In the genomic region with DNA sequence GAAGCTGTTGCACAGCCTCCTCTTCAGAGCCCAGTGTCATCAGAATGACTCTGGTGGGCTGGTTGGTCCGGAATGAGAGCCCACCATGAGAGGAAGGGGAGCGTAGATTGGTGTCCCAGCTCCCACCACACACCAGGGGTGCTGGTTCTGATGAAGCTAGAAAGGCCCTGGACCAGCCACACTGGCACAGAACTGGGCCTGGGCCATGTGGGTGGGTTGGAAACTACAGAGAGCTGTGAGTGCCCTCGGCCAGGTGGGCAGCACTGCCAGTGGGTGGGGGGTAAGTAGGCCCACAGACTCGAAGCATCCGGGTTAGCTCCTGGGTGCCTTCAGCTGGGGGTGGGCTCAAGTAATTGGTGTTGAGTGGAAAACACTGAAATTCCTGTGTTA, we compare ENCODE assay signal across 19 cellular contexts. TPM values are rescaled to one million over a fixed set of nuclear protein-coding genes. Genes with fewer than 3 reads are reported as not detected.
DNase-seq lines count a peak whose midpoint lies in the region; ATAC-seq and TF ChIP-seq lines count a peak whose summit lies in the region.
"Had no signal": no experiment of that assay in that cellular context is flagged by ENCODE, and none has a peak within 500 bp of the region (broad histone marks: within the 10 kb centered on the region; RNA-seq: fewer than 3 reads in every experiment).

No MANE protein-coding gene starts in this region.

- H3K27ac Mint-ChIP-seq in T-helper 1 cell treated with Interleukin-12 subunit alpha and Interleukin-12 subunit beta and Interleukin-4 antibody, amounts not matched to agents 30 μg/mL and 1 μg/mL, for 36 hours: peak overlapping the region; percentile 41
- peak overlapping the region; percentile 75 for H3K27ac Mint-ChIP-seq in activated T-helper 17 cell treated with anti-CD3 and anti-CD28 coated beads, Interleukin-2, amount 50 U/mL, for 72 hours

- no peak overlapping the region for H3K4me3 ChIP-seq in mucosa of stomach (ENCODE audit: low read length)
- no peak overlapping the region for H3K4me3 ChIP-seq in transverse colon
- H3K4me3 ChIP-seq in ovary: no peak overlapping the region
- H3K4me3 ChIP-seq: BLaER1 had no signal

- H3K4me3 Mint-ChIP-seq in T-helper 1 cell treated with Interleukin-12 subunit alpha and Interleukin-12 subunit beta and Interleukin-4 antibody, amounts not matched to agents 30 μg/mL and 1 μg/mL, for 36 hours: no peak overlapping the region
- H3K4me3 Mint-ChIP-seq in activated T-helper 17 cell treated with anti-CD3 and anti-CD28 coated beads, Interleukin-2, amount 50 U/mL, for 72 hours: no peak overlapping the region
- H3K4me3 Mint-ChIP-seq: CD8-positive, alpha-beta memory T cell had no signal

- H3K27me3 ChIP-seq in mucosa of stomach (ENCODE audit: control insufficient read depth, insufficient read depth, low read length): no peaks in the 10 kb centered on the region
- H3K27me3 ChIP-seq in transverse colon: no peaks in the 10 kb centered on the region
- no peaks in the 10 kb centered on the region for H3K27me3 ChIP-seq in ovary
- H3K27me3 ChIP-seq: BLaER1 had no signal

- H3K27me3 Mint-ChIP-seq in T-helper 1 cell treated with Interleukin-12 subunit alpha and Interleukin-12 subunit beta and Interleukin-4 antibody, amounts not matched to agents 30 μg/mL and 1 μg/mL, for 36 hours (ENCODE audit: low read depth): no peaks in the 10 kb centered on the region
- no peaks in the 10 kb centered on the region for H3K27me3 Mint-ChIP-seq in activated T-helper 17 cell treated with anti-CD3 and anti-CD28 coated beads, Interleukin-2, amount 50 U/mL, for 72 hours

- in situ Hi-C loops in transverse colon (cut with MboI; ENCODE audit: low pct_ligation_motif_present in 1 of 4, low pct_unique_long_range_greater_than_20kb in 1 of 4, low sequenced_read_pairs in 3 of 4): no loop called here

- TF ChIP-seq EP300 in transverse colon (IDR thresholded peaks at IDR 0.05; ENCODE audit: low read depth) (no peak), ovary (IDR thresholded peaks at IDR 0.05) (no peak)

- no peak overlapping the region for H3K27ac ChIP-seq in transverse colon
- no peak overlapping the region for H3K27ac ChIP-seq in ovary
- H3K27ac ChIP-seq: 22Rv1, BLaER1 had no signal

- H3K36me3 ChIP-seq in mucosa of stomach (ENCODE audit: control insufficient read depth, insufficient read depth, low read length): no peaks in the 10 kb centered on the region
- no peaks in the 10 kb centered on the region for H3K36me3 ChIP-seq in transverse colon
- H3K36me3 ChIP-seq in ovary: no peaks in the 10 kb centered on the region

- H3K9me3 Mint-ChIP-seq in T-helper 1 cell treated with Interleukin-12 subunit alpha and Interleukin-12 subunit beta and Interleukin-4 antibody, amounts not matched to agents 30 μg/mL and 1 μg/mL, for 36 hours: peaks cover 14% of the 10 kb centered on the region
- peaks cover 4% of the 10 kb centered on the region for H3K9me3 Mint-ChIP-seq in activated T-helper 17 cell treated with anti-CD3 and anti-CD28 coated beads, Interleukin-2, amount 50 U/mL, for 72 hours

- intact Hi-C loops in transverse colon (cut with DNase I; ENCODE audit: low total_unique reads): no loop called here
- intact Hi-C loops in ovary (cut with DNase I): no loop called here

- H3K9ac ChIP-seq in mucosa of stomach (ENCODE audit: low read length): peak overlapping the region; percentile 32
- H3K9ac ChIP-seq: BLaER1 had no signal

- DNase-seq in T-helper 1 cell (no peak), transverse colon (peak; percentile 6), ovary (no peak)
- DNase-seq: AML-193, Caco-2, DMS53, GF-D8, HCEC 1CT had no signal

- H3K4me1 Mint-ChIP-seq in T-helper 1 cell treated with Interleukin-12 subunit alpha and Interleukin-12 subunit beta and Interleukin-4 antibody, amounts not matched to agents 30 μg/mL and 1 μg/mL, for 36 hours (ENCODE audit: low read depth): peaks cover 11% of the 10 kb centered on the region
- H3K4me1 Mint-ChIP-seq in activated T-helper 17 cell treated with anti-CD3 and anti-CD28 coated beads, Interleukin-2, amount 50 U/mL, for 72 hours: peaks cover 15% of the 10 kb centered on the region

- ATAC-seq in activated T-helper 17 cell treated with anti-CD3 and anti-CD28 coated beads, Interleukin-2, amount 50 U/mL, for 72 hours (replicated peaks): no peak
- ATAC-seq in HG02840 (IDR thresholded peaks at IDR 0.05; ENCODE audit: low FRiP score, unreplicated experiment): no peak

- peaks cover 82% of the 10 kb centered on the region for H3K4me1 ChIP-seq in mucosa of stomach (ENCODE audit: control insufficient read depth, insufficient read depth, low read length)
- peaks cover 0 to 21% (median 16%) of the 10 kb centered on the region in 4 donors for H3K4me1 ChIP-seq in transverse colon
- H3K4me1 ChIP-seq in ovary (ENCODE audit: insufficient read depth): no peaks in the 10 kb centered on the region
- H3K4me1 ChIP-seq: Caco-2 had no signal

- H3K36me3 Mint-ChIP-seq in T-helper 1 cell treated with Interleukin-12 subunit alpha and Interleukin-12 subunit beta and Interleukin-4 antibody, amounts not matched to agents 30 μg/mL and 1 μg/mL, for 36 hours (ENCODE audit: low read depth): peaks cover 17% of the 10 kb centered on the region
- peaks cover 73% of the 10 kb centered on the region for H3K36me3 Mint-ChIP-seq in activated T-helper 17 cell treated with anti-CD3 and anti-CD28 coated beads, Interleukin-2, amount 50 U/mL, for 72 hours (ENCODE audit: low read depth)
- H3K36me3 Mint-ChIP-seq: IgD-negative memory B cell had no signal

- no peaks in the 10 kb centered on the region for H3K9me3 ChIP-seq in mucosa of stomach (ENCODE audit: control insufficient read depth, low read length)
- H3K9me3 ChIP-seq in transverse colon: no peaks in the 10 kb centered on the region
- no peaks in the 10 kb centered on the region for H3K9me3 ChIP-seq in ovary
- H3K9me3 ChIP-seq: Caco-2 had no signal

- TF ChIP-seq CTCF in transverse colon (IDR thresholded peaks at IDR 0.05) (no peak), ovary (IDR thresholded peaks at IDR 0.05) (no peak)

- WGBS in transverse colon (ENCODE audit: low coverage in 1 of 2), 2 donors: 85% methylated on average over 5 of the region's 5 CpGs; no CpG with 5 or more reads in 1 of the 2 donors
- 83 to 90% (median 89%) methylated on average over 5 of the region's 5 CpGs for WGBS in ovary, 3 donors

- TF ChIP-seq POLR2A in transverse colon (IDR thresholded peaks at IDR 0.05): no peak
- no peak for TF ChIP-seq POLR2A in ovary (IDR thresholded peaks at IDR 0.05)

RNA-seq across cellular contexts. Expression of gene TFF1, which starts 11.6 kb away (rescaled TPM):
- not detected for total RNA-seq in activated T-helper 17 cell treated with anti-CD3 and anti-CD28 coated beads, Interleukin-2, amount 50 U/mL, for 72 hours
- total RNA-seq in transverse colon (10 to 100 TPM in 2 of 4 donors, 1 to 10 TPM in 1, not detected in 1; 8.6 to 45.3 (median 25.8) TPM), ovary (1 to 10 TPM in 1 of 7 donors, not detected in 6; 1.4 TPM)
- polyA plus RNA-seq in ovary: not detected
- total RNA-seq: A673; CD8-positive, alpha-beta memory T cell; H4; HT1080 had no signal
- polyA plus RNA-seq: CD8-positive, alpha-beta memory T cell; IgD-negative memory B cell had no signal

RNA-seq across cellular contexts. Expression of gene TMPRSS3, which starts 17.9 kb away (rescaled TPM):
- 100 to 1,000 TPM in 1 of 2 donors, 10 to 100 TPM in 1; 24.0 to 163 TPM for total RNA-seq in activated T-helper 17 cell treated with anti-CD3 and anti-CD28 coated beads, Interleukin-2, amount 50 U/mL, for 72 hours
- total RNA-seq in transverse colon (1 to 10 TPM in 1 of 4 donors, under 1 TPM in 1, not detected in 2; 0.68 to 1.3 TPM), ovary (10 to 100 TPM in 1 of 7 donors, 1 to 10 TPM in 4, not detected in 2; 1.3 to 28.6 (median 3.4) TPM)
- under 1 TPM; 0.07 to 0.12 TPM for polyA plus RNA-seq in ovary
- total RNA-seq: A673, Caco-2, HT1080 had no signal
- polyA plus RNA-seq: IgD-negative memory B cell had no signal

RNA-seq across cellular contexts. Expression of gene UBASH3A, which starts 25.8 kb away (rescaled TPM):
- 10 to 100 TPM; 28.3 to 42.1 TPM for total RNA-seq in activated T-helper 17 cell treated with anti-CD3 and anti-CD28 coated beads, Interleukin-2, amount 50 U/mL, for 72 hours
- 1 to 10 TPM in 1 of 4 donors, under 1 TPM in 2, not detected in 1; 0.37 to 3.0 (median 0.82) TPM for total RNA-seq in transverse colon
- under 1 TPM in 5 of 7 donors, not detected in 2; 0.15 to 0.54 (median 0.24) TPM for total RNA-seq in ovary
- under 1 TPM; 0.19 to 0.85 TPM for polyA plus RNA-seq in ovary
- total RNA-seq: A673, Caco-2, H4, HT1080 had no signal

RNA-seq across cellular contexts. Expression of gene TFF2, which starts 27.2 kb away (rescaled TPM):
- total RNA-seq in activated T-helper 17 cell treated with anti-CD3 and anti-CD28 coated beads, Interleukin-2, amount 50 U/mL, for 72 hours: not detected
- total RNA-seq in transverse colon (under 1 TPM in 1 of 4 donors, not detected in 3; 0.68 TPM), ovary (1 to 10 TPM in 1 of 7 donors, under 1 TPM in 1, not detected in 5; 0.31 to 3.7 TPM)
- polyA plus RNA-seq in ovary: not detected
- total RNA-seq: A673; CD8-positive, alpha-beta memory T cell; H4; HT1080 had no signal
- polyA plus RNA-seq: CD8-positive, alpha-beta memory T cell; IgD-negative memory B cell had no signal

Comparison
In these comparisons a context has a peak if more than half of its experiments do, and no peak if none do; other contexts are left out.
1. RNA of gene UBASH3A, which starts 25.8 kb away (total RNA-seq): 28.3 to 42.1 TPM in activated T-helper 17 cell treated with anti-CD3 and anti-CD28 coated beads, Interleukin-2, amount 50 U/mL, for 72 hours; 0.37 to 3.0 TPM in transverse colon and 0.15 to 0.54 TPM in ovary; every median in the first group is over 4 times any median in the second.